In the genomic region with DNA sequence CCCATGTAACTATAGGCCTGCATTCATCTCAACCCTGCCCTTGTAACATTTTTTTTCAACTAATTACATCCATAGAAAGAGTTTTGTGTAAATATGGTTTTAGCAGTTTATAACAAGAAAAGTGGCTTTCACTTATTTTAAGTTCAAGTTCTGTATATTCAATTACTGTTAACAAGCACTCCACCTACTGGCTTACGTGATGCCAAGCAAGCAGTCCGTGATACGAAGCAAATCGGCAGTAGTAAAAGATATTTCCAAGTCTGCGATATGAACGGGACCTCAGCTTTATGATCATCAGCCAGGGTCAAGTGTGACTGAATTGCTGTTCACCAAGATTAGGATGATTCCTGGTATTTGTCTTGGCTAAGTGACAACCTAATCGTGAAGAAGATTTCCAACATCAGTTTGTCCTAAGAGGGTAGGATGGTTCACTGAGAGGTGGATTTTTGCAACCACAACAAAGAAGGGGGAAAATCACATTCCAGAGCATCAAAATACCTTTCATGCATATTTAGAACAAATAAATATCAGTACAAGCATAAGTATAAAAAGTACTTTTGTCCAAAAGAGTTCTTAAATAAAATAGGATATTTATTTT, we compare ENCODE assay signal across 8 cellular contexts.
DNase-seq lines count a peak whose midpoint lies in the region; ATAC-seq and TF ChIP-seq lines count a peak whose summit lies in the region.

No MANE protein-coding gene starts in this region.

- TF ChIP-seq RAD21 in SK-N-SH (IDR thresholded peaks at IDR 0.05; ENCODE audit: low read length), result peak; percentile 55

- DNase-seq in D341Med (ENCODE audit: low spot score), result peak; percentile 40
- DNase-seq in Karpas-422, result peak; percentile 67
- DNase-seq in SK-N-SH, result peak; percentile 0
- no peak for DNase-seq in kidney epithelial cell (ENCODE audit: low read depth)
- DNase-seq in HuH-7.5 (ENCODE audit: low spot score), result no peak
- DNase-seq in naive thymus-derived CD8-positive, alpha-beta T cell, result no peak

- no peaks in the 10 kb centered on the region for H3K27me3 Mint-ChIP-seq in naive thymus-derived CD8-positive, alpha-beta T cell

- TF ChIP-seq CTCF in SK-N-SH (IDR thresholded peaks at IDR 0.05), result peak; percentile 78
- TF ChIP-seq CTCF in kidney epithelial cell (IDR thresholded peaks at IDR 0.05; ENCODE audit: insufficient read depth, low read length, poor library complexity, severe bottlenecking), result peak; percentile 72

- no peak overlapping the region for H2AFZ ChIP-seq in Karpas-422 (ENCODE audit: low read length)
- H2AFZ ChIP-seq in SK-N-SH (ENCODE audit: low read depth), result no peak overlapping the region; the same call in 1 of the 2 replicates

- H3K9ac ChIP-seq in Karpas-422 (ENCODE audit: low read length), result no peak overlapping the region
- H3K9ac ChIP-seq in SK-N-SH, result no peak overlapping the region

- H3K27me3 ChIP-seq in Karpas-422 (ENCODE audit: low read length) (no peaks in the 10 kb centered on the region), SK-N-SH (ENCODE audit: insufficient read depth) (peaks cover 8% of the 10 kb centered on the region; the same call in 1 of the 2 replicates), kidney epithelial cell (ENCODE audit: control insufficient read depth, insufficient read depth, low read length) (no peaks in the 10 kb centered on the region)

- H3K36me3 ChIP-seq in Karpas-422 (ENCODE audit: insufficient read depth, low read length) (no peaks in the 10 kb centered on the region), SK-N-SH (replicated peaks in 1 of 2; ENCODE audit: control insufficient read depth in 1 of 2, insufficient read depth in 2 of 2, low read length in 1 of 2) (no peaks in the 10 kb centered on the region), kidney epithelial cell (ENCODE audit: control insufficient read depth, insufficient read depth, low read length) (no peaks in the 10 kb centered on the region)

- WGBS in SK-N-SH (ENCODE audit: low lambda C conversion rate), result 6% methylated on average over 7 of the region's 7 CpGs

- H3K4me1 Mint-ChIP-seq in naive thymus-derived CD8-positive, alpha-beta T cell, result peaks cover 0 to 1% (median 0%) of the 10 kb centered on the region in 4 donors

- no peaks in the 10 kb centered on the region for H3K36me3 Mint-ChIP-seq in naive thymus-derived CD8-positive, alpha-beta T cell

- H3K27ac ChIP-seq in Karpas-422 (ENCODE audit: low read length) (no peak overlapping the region), SK-N-SH (ENCODE audit: low read depth in 2 of 2, low read length in 1 of 2) (no peak overlapping the region)

- no peaks in the 10 kb centered on the region for H3K79me2 ChIP-seq in Karpas-422 (ENCODE audit: low read length)
- H3K79me2 ChIP-seq in SK-N-SH (ENCODE audit: insufficient read depth), result no peaks in the 10 kb centered on the region

- peaks cover 16% of the 10 kb centered on the region for H3K9me3 ChIP-seq in Karpas-422 (ENCODE audit: low read length)
- H3K9me3 ChIP-seq in SK-N-SH, result no peaks in the 10 kb centered on the region

- no peaks in the 10 kb centered on the region for H4K20me1 ChIP-seq in Karpas-422 (ENCODE audit: insufficient read depth, low read depth, low read length)
- no peaks in the 10 kb centered on the region for H4K20me1 ChIP-seq in SK-N-SH (ENCODE audit: insufficient read depth)

- no peak for ATAC-seq in GM19023 (IDR thresholded peaks at IDR 0.05; ENCODE audit: unreplicated experiment)
- no peak for ATAC-seq in GM19324 (IDR thresholded peaks at IDR 0.05; ENCODE audit: low FRiP score, unreplicated experiment)
- no peak for ATAC-seq in naive thymus-derived CD8-positive, alpha-beta T cell

- POLR2A ChIA-PET in SK-N-SH (lab: Yijun Ruan, JAX), result no interaction called here
- POLR2A ChIA-PET in naive thymus-derived CD8-positive, alpha-beta T cell (lab: Charles Lee), result no interaction called here

- H3K4me2 ChIP-seq in Karpas-422 (ENCODE audit: low read depth, low read length, poor library complexity, severe bottlenecking), result no peak overlapping the region
- H3K4me2 ChIP-seq in SK-N-SH, result no peak overlapping the region

- H3K9me3 Mint-ChIP-seq in naive thymus-derived CD8-positive, alpha-beta T cell, result peaks cover 0 to 11% (median 5%) of the 10 kb centered on the region in 9 donors

- no peak overlapping the region for H3K27ac Mint-ChIP-seq in naive thymus-derived CD8-positive, alpha-beta T cell

- no peak overlapping the region for H3K4me3 Mint-ChIP-seq in naive thymus-derived CD8-positive, alpha-beta T cell

- H3K9me2 ChIP-seq in Karpas-422 (replicated peaks; ENCODE audit: insufficient read depth, low read length) (no peaks in the 10 kb centered on the region; the same call in 1 of the 2 replicates), SK-N-SH (no peaks in the 10 kb centered on the region)

- H3K4me3 ChIP-seq in Karpas-422 (ENCODE audit: low read length) (no peak overlapping the region), SK-N-SH (ENCODE audit: low read depth in 2 of 2, low read length in 1 of 2) (no peak overlapping the region; a peak in 1 of 4 replicates), kidney epithelial cell (ENCODE audit: low read depth, low read length) (no peak overlapping the region)

- TF ChIP-seq EP300 in SK-N-SH (IDR thresholded peaks at IDR 0.05; ENCODE audit: borderline replicate concordance in 1 of 2, low read depth in 1 of 2, low read length in 1 of 2), result no peak

- CTCF ChIA-PET in SK-N-SH (lab: Yijun Ruan, JAX), result interaction anchor here (0.7 to 1.5 kb wide), 4 partner anchors 11 to 468 kb away, joined by 3 to 6 read pairs (median 4); no protein-coding TSS in a partner anchor

- H3F3A ChIP-seq in SK-N-SH (replicated peaks; ENCODE audit: insufficient read depth), result no peaks in the 10 kb centered on the region

- H3K4me1 ChIP-seq in Karpas-422 (ENCODE audit: low read length) (no peaks in the 10 kb centered on the region), SK-N-SH (ENCODE audit: control insufficient read depth in 1 of 2, insufficient read depth in 2 of 2, low read depth in 1 of 2, low read length in 1 of 2) (0 out of 4 replicates have a peak, but pooled peaks cover 0 to under 1% of the 10 kb centered on the region in 2 experiments)

TF ChIP-seq in SK-N-SH, 30 proteins besides CTCF, POLR2A, EP300 and RAD21:
- no peak for TF ChIP-seq EZH2phosphoT487 (IDR thresholded peaks at IDR 0.05; ENCODE audit: borderline replicate concordance, low read depth)
- TF ChIP-seq SMC3 (IDR thresholded peaks at IDR 0.05; ENCODE audit: low read depth, low read length), result peak; percentile 47

Comparison
In these comparisons a context has a peak if more than half of its experiments do, and no peak if none do; other contexts are left out.
1. DNase-seq: peak in D341Med (single experiment), Karpas-422 (single experiment) and SK-N-SH (single experiment); none in kidney epithelial cell (single experiment), HuH-7.5 (single experiment) and naive thymus-derived CD8-positive, alpha-beta T cell (0 of 10).